ENCODE assay signal across 24 cellular contexts in the genomic region with DNA sequence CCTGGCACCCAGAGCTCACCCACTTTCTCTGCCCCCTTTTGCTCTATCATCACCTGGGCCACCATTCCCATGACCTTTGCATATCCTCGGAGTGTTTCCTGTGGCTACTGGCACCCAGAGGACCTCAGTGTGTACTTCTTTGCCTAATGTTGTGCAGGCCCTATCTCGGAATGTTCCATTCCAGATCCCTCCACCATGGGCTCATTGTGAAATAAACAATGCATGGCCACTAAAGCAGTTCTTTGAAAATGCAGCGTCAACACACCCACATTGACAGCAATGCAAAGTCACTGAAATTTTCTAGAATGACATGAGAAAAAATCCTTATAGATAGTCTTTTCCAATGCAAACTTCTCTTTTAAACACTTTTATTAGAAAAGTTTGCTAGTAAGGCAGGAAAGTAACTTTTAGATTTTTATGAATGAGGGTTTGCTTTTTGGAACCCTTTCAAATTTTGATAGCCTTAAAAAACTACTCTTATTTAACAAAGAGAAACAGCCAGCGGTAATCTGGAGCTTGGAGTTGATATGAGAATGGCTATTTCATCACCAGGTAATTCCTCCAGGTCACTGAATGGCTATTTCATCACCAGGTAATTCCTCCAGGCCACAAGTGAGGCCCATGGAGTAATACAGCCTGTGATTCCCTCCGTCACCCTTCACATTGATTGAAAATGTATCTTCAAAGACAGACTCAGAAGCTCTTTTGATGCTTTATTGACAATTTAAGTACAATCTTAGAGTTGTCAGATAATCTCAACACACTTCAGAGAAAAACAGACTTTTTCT.
"Had no signal": no experiment of that assay in that cellular context is flagged by ENCODE, and none has a peak within 500 bp of the region (broad histone marks: within the 10 kb centered on the region; RNA-seq: fewer than 3 reads in every experiment).

No MANE protein-coding gene starts in this region.

- H3K9me3 ChIP-seq: pancreas, psoas muscle, spleen, tibial artery had no signal

- DNase-seq: activated CD4-positive, alpha-beta T cell treated with anti-CD3 and anti-CD28 coated beads for 36 hours; activated CD4-positive, CD25-positive, alpha-beta regulatory T cell; activated CD8-positive, alpha-beta memory T cell treated with anti-CD3 and anti-CD28 coated beads, Interleukin-2, amount 10 ng/mL, durations not matched to agents 7 days and 5 days; activated CD8-positive, alpha-beta T cell treated with anti-CD3 and anti-CD28 coated beads, Interleukin-2, amount 10 ng/mL, durations not matched to agents 7 days and 5 days; activated naive CD4-positive, alpha-beta T cell; activated T-cell treated with anti-CD3 and anti-CD28 coated beads for 4 hours; activated T-cell treated with anti-CD3 and anti-CD28 coated beads, Interleukin-2, amount 50 U/mL, for 72 hours; cerebellar nuclear complex; effector memory CD8-positive, alpha-beta T cell; foreskin fibroblast; head of caudate nucleus; hippocampal formation; left cardiac atrium; left ventricle myocardium superior; naive thymus-derived CD8-positive, alpha-beta T cell; pancreas; psoas muscle; spleen; T-helper 1 cell; tibial artery had no signal

- FAIRE-seq: keratinocyte, pancreas had no signal

- H3K27ac ChIP-seq: coronary artery, pancreas, psoas muscle, spleen, tibial artery had no signal

- H3K4me1 ChIP-seq: psoas muscle, tibial artery had no signal

- H3K27me3 ChIP-seq: pancreas, spleen, tibial artery had no signal

- H3K36me3 ChIP-seq: pancreas, spleen, tibial artery had no signal

- H3K4me3 ChIP-seq: coronary artery, pancreas, psoas muscle, spleen, tibial artery had no signal

- ATAC-seq: activated CD4-positive, alpha-beta T cell treated with anti-CD3 and anti-CD28 coated beads for 36 hours; activated CD8-positive, alpha-beta memory T cell treated with anti-CD3 and anti-CD28 coated beads, Interleukin-2, amount 10 ng/mL, durations not matched to agents 7 days and 5 days; activated CD8-positive, alpha-beta T cell treated with anti-CD3 and anti-CD28 coated beads, Interleukin-2, amount 10 ng/mL, durations not matched to agents 7 days and 5 days; activated naive CD4-positive, alpha-beta T cell treated with anti-CD3 and anti-CD28 coated beads, Interleukin-2, amount 50 U/mL, for 72 hours; activated T-cell treated with anti-CD3 and anti-CD28 coated beads, Interleukin-2, amount 50 U/mL, for 72 hours; effector memory CD8-positive, alpha-beta T cell; esophagus mucosa; left cardiac atrium; left ventricle myocardium superior; naive thymus-derived CD8-positive, alpha-beta T cell; pancreas; psoas muscle had no signal
